ENCODE assay signal across 34 cellular contexts in the genomic region with DNA sequence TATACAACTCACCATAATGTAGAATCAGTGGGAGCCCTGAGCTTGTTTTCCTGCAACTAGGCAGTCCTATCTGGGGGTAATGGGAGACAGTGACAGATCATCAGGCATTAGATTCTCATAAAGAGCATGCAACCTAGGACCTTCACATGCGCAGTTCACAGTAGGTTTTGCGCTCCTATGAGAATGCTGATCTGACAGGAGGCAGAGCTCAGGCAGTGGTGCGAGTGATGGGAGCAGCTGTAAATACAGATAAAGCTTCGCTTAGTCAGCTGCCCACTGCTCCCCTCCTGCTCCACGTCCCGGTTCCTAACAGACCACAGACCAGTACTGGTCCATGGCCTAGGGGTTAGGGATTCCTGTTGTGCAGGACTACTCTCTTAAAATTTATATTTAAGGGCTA.
"Had no signal": no experiment of that assay in that cellular context is flagged by ENCODE, and none has a peak within 500 bp of the region (broad histone marks: within the 10 kb centered on the region; RNA-seq: fewer than 3 reads in every experiment).

No MANE protein-coding gene starts in this region.

- ATAC-seq: activated naive CD4-positive, alpha-beta T cell treated with anti-CD3 and anti-CD28 coated beads, Interleukin-2, amount 50 U/mL, for 72 hours; activated naive CD8-positive, alpha-beta T cell treated with anti-CD3 and anti-CD28 coated beads, Interleukin-2, amount 50 U/mL, for 24 hours; activated T-cell treated with anti-CD3 and anti-CD28 coated beads, Interleukin-2, amount 50 U/mL, for 4 hours; activated T-cell treated with anti-CD3 and anti-CD28 coated beads, Interleukin-2, amount 50 U/mL, for 72 hours; activated T-helper 17 cell treated with anti-CD3 and anti-CD28 coated beads, Interleukin-2, amount 50 U/mL, for 72 hours; body of pancreas had no signal

- FAIRE-seq: astrocyte, bronchial epithelial cell had no signal

- H3K9me3 ChIP-seq: adrenal gland had no signal

- H3K27me3 ChIP-seq: adrenal gland, ascending aorta, body of pancreas, brain microvascular endothelial cell, breast epithelium, cardiac muscle cell had no signal

- H3K4me3 ChIP-seq: adrenal gland, ascending aorta, body of pancreas, breast epithelium, cardiac muscle cell had no signal

- DNase-seq: activated effector memory CD4-positive, alpha-beta T cell treated with anti-CD3 and anti-CD28 coated beads, Interleukin-2, amount 50 U/mL, for 16 hours; activated effector memory CD4-positive, alpha-beta T cell treated with Interleukin-2 at 50 U/mL for 16 hours; activated gamma-delta T cell; activated gamma-delta T cell treated with Interleukin-2 at 50 U/mL for 16 hours; activated naive CD4-positive, alpha-beta T cell; activated naive CD4-positive, alpha-beta T cell treated with anti-CD3 and anti-CD28 coated beads for 36 hours; activated naive CD4-positive, alpha-beta T cell treated with anti-CD3 and anti-CD28 coated beads, Interleukin-2, amount 10 ng/mL, durations not matched to agents 7 days and 5 days; activated naive CD4-positive, alpha-beta T cell treated with anti-CD3 and anti-CD28 coated beads, Interleukin-2, amount 50 U/mL, for 16 hours; activated naive CD4-positive, alpha-beta T cell treated with Interleukin-2 at 50 U/mL for 16 hours; activated naive CD8-positive, alpha-beta T cell treated with anti-CD3 and anti-CD28 coated beads for 36 hours; activated naive CD8-positive, alpha-beta T cell treated with anti-CD3 and anti-CD28 coated beads, Interleukin-2, amount 10 ng/mL, durations not matched to agents 7 days and 5 days; activated naive CD8-positive, alpha-beta T cell treated with anti-CD3 and anti-CD28 coated beads, Interleukin-2, amount 50 U/mL, for 24 hours; activated T-cell treated with anti-CD3 and anti-CD28 coated beads, Interleukin-2, amount 50 U/mL, for 1 hour; activated T-cell treated with anti-CD3 and anti-CD28 coated beads, Interleukin-2, amount 50 U/mL, for 24 hours; activated T-cell treated with anti-CD3 and anti-CD28 coated beads, Interleukin-2, amount 50 U/mL, for 4 hours; activated T-cell treated with anti-CD3 and anti-CD28 coated beads, Interleukin-2, amount 50 U/mL, for 48 hours; activated T-cell treated with anti-CD3 and anti-CD28 coated beads, Interleukin-2, amount 50 U/mL, for 72 hours; adrenal gland; amniotic stem cell; amygdala; anterior cingulate cortex; aorta; body of pancreas; brain microvascular endothelial cell; caudate nucleus; central memory CD4-positive, alpha-beta T cell; cerebellar nuclear complex had no signal

- H3K4me1 ChIP-seq: adrenal gland, ascending aorta, body of pancreas, breast epithelium had no signal

- H3K27ac ChIP-seq: adrenal gland, ascending aorta, body of pancreas, brain microvascular endothelial cell, breast epithelium, cardiac muscle cell had no signal

- H3K36me3 ChIP-seq: adrenal gland, ascending aorta, brain microvascular endothelial cell, breast epithelium, cardiac muscle cell had no signal
